ENCODE assay signal across 16 cellular contexts in the genomic region with DNA sequence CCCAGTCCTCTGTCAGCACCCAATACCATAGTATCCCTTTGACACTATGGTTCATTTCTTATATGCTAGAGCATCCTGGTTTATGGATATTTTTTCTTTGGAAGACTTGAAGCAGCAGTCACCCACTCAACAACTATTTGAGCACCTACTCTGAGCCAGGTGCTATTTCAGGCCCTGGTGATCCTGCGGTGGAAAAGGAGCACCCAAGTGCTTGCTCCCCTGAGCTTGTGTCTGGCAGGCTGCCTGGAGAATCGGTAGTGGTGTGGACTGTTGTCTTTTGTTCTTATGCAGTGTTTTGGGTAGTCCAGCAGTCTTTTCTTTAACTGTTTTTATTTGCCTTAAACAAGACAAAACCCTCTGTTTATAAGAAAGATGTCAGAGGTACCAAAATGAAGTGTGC. TPM values are rescaled to one million over a fixed set of nuclear protein-coding genes. Genes with fewer than 3 reads are reported as not detected.
DNase-seq lines count a peak whose midpoint lies in the region; ATAC-seq lines count a peak whose summit lies in the region.
"Had no signal": no experiment of that assay in that cellular context is flagged by ENCODE, and none has a peak within 500 bp of the region (broad histone marks: within the 10 kb centered on the region; RNA-seq: fewer than 3 reads in every experiment).

No MANE protein-coding gene starts in this region.

- H3K9me3 Mint-ChIP-seq in activated T-cell treated with anti-CD3 and anti-CD28 coated beads, Interleukin-2, amount 50 U/mL, for 24 hours: no peaks in the 10 kb centered on the region
- H3K9me3 Mint-ChIP-seq in activated naive CD8-positive, alpha-beta T cell treated with anti-CD3 and anti-CD28 coated beads, Interleukin-2, amount 10 ng/mL, durations not matched to agents 7 days and 5 days: no peaks in the 10 kb centered on the region

- H3K27ac Mint-ChIP-seq in activated T-cell treated with anti-CD3 and anti-CD28 coated beads, Interleukin-2, amount 50 U/mL, for 24 hours: peak overlapping the region; percentile 93
- H3K27ac Mint-ChIP-seq in activated naive CD8-positive, alpha-beta T cell treated with anti-CD3 and anti-CD28 coated beads, Interleukin-2, amount 10 ng/mL, durations not matched to agents 7 days and 5 days: peak overlapping the region; percentile 75

- no peaks in the 10 kb centered on the region for H3K27me3 Mint-ChIP-seq in activated T-cell treated with anti-CD3 and anti-CD28 coated beads, Interleukin-2, amount 50 U/mL, for 24 hours
- H3K27me3 Mint-ChIP-seq in activated naive CD8-positive, alpha-beta T cell treated with anti-CD3 and anti-CD28 coated beads, Interleukin-2, amount 10 ng/mL, durations not matched to agents 7 days and 5 days: no peaks in the 10 kb centered on the region

- H3K14ac ChIP-seq in trophoblast cell (ENCODE audit: low read length) (no peak overlapping the region), neuronal stem cell (ENCODE audit: low read length) (no peak overlapping the region)

- H3K9ac ChIP-seq in trophoblast cell (ENCODE audit: low read length) (no peak overlapping the region), neuronal stem cell (ENCODE audit: low read depth, low read length, poor library complexity) (no peak overlapping the region)

- H3K36me3 Mint-ChIP-seq in activated T-cell treated with anti-CD3 and anti-CD28 coated beads, Interleukin-2, amount 50 U/mL, for 24 hours (ENCODE audit: low read depth): peaks cover 78% of the 10 kb centered on the region
- peaks cover 21% of the 10 kb centered on the region for H3K36me3 Mint-ChIP-seq in activated naive CD8-positive, alpha-beta T cell treated with anti-CD3 and anti-CD28 coated beads, Interleukin-2, amount 10 ng/mL, durations not matched to agents 7 days and 5 days

- POLR2A ChIA-PET in activated naive CD8-positive, alpha-beta T cell treated with anti-CD3 and anti-CD28 coated beads, Interleukin-2, amount 10 ng/mL, durations not matched to agents 7 days and 5 days (lab: Charles Lee): interaction anchor here (1.2 to 2.5 kb wide), 3 partner anchors 10 to 28 kb away, joined by 3 to 9 read pairs (median 3); no protein-coding TSS in a partner anchor

- H2BK120ac ChIP-seq in trophoblast cell (ENCODE audit: insufficient read depth, low read length, poor library complexity): no peak overlapping the region
- no peak overlapping the region for H2BK120ac ChIP-seq in neuronal stem cell (ENCODE audit: low read depth, low read length)

- peaks cover 8% of the 10 kb centered on the region for H3K79me2 ChIP-seq in trophoblast cell (ENCODE audit: control insufficient read depth, insufficient read depth, low read length, poor library complexity)

- H2AK5ac ChIP-seq in trophoblast cell (ENCODE audit: low read length) (no peak overlapping the region), neuronal stem cell (ENCODE audit: low read depth, low read length) (no peak overlapping the region)

- no peaks in the 10 kb centered on the region for H3K9me3 ChIP-seq in trophoblast cell (ENCODE audit: insufficient read depth, low read depth, low read length)
- H3K9me3 ChIP-seq in neuronal stem cell (replicated peaks in 1 of 2; ENCODE audit: control insufficient read depth in 2 of 2, insufficient read depth in 1 of 2, low read depth in 1 of 2, low read length in 2 of 2): no peaks in the 10 kb centered on the region
- H3K9me3 ChIP-seq: psoas muscle had no signal

- H2BK12ac ChIP-seq in trophoblast cell (ENCODE audit: low read length) (no peak overlapping the region), neuronal stem cell (ENCODE audit: low read length) (no peak overlapping the region)

- H3K4me2 ChIP-seq in trophoblast cell (ENCODE audit: low read length) (no peak overlapping the region), neuronal stem cell (ENCODE audit: insufficient read depth, low read length, poor library complexity, severe bottlenecking) (no peak overlapping the region)

- H3K4ac ChIP-seq in trophoblast cell (ENCODE audit: low read depth, low read length) (peak overlapping the region; percentile 23), neuronal stem cell (ENCODE audit: low read length) (no peak overlapping the region)

- no peak overlapping the region for H3K18ac ChIP-seq in trophoblast cell (ENCODE audit: low read length)
- H3K18ac ChIP-seq in neuronal stem cell (ENCODE audit: low read length): no peak overlapping the region

- H2BK5ac ChIP-seq in trophoblast cell (ENCODE audit: low read depth, low read length, poor library complexity): no peak overlapping the region
- no peak overlapping the region for H2BK5ac ChIP-seq in neuronal stem cell (ENCODE audit: low read length)

- H3K23ac ChIP-seq in trophoblast cell (ENCODE audit: low read length) (no peak overlapping the region), neuronal stem cell (ENCODE audit: low read depth, low read length, poor library complexity) (no peak overlapping the region)

- no peak overlapping the region for H4K91ac ChIP-seq in trophoblast cell (ENCODE audit: low read depth, low read length)
- no peak overlapping the region for H4K91ac ChIP-seq in neuronal stem cell (ENCODE audit: low read depth, low read length, poor library complexity)

- H4K8ac ChIP-seq in trophoblast cell (ENCODE audit: low read depth, low read length) (no peak overlapping the region), neuronal stem cell (ENCODE audit: low read depth, low read length) (no peak overlapping the region)

- H3K4me3 ChIP-seq in trophoblast cell (ENCODE audit: low read depth, low read length): no peak overlapping the region
- no peak overlapping the region for H3K4me3 ChIP-seq in neuronal stem cell (ENCODE audit: low read length in 2 of 2)
- H3K4me3 ChIP-seq: psoas muscle had no signal

- no peak overlapping the region for H4K12ac ChIP-seq in trophoblast cell (ENCODE audit: low read depth, low read length)

- no CpG with 5 or more reads among the region's 2 CpGs for WGBS in trophoblast cell (ENCODE audit: extremely low coverage, insufficient coverage, insufficient read length)
- no CpG with 5 or more reads among the region's 2 CpGs for WGBS in neuronal stem cell (ENCODE audit: extremely low coverage in 2 of 2, insufficient read length in 2 of 2, insufficient replicate concordance in 1 of 2), 2 donors

- H3K27ac ChIP-seq in trophoblast cell (ENCODE audit: low read depth, low read length) (no peak overlapping the region), neuronal stem cell (replicated peaks; ENCODE audit: low read length) (no peak overlapping the region)

- H2BK15ac ChIP-seq in neuronal stem cell (ENCODE audit: low read length): no peak overlapping the region

- H3K4me1 Mint-ChIP-seq in activated T-cell treated with anti-CD3 and anti-CD28 coated beads, Interleukin-2, amount 50 U/mL, for 24 hours (ENCODE audit: low read depth): peaks cover 95% of the 10 kb centered on the region
- H3K4me1 Mint-ChIP-seq in activated naive CD8-positive, alpha-beta T cell treated with anti-CD3 and anti-CD28 coated beads, Interleukin-2, amount 10 ng/mL, durations not matched to agents 7 days and 5 days: peaks cover 76% of the 10 kb centered on the region

- peaks cover 2 to 6% of the 10 kb centered on the region in 2 experiments for H3K36me3 ChIP-seq in trophoblast cell (ENCODE audit: control insufficient read depth in 1 of 2, insufficient read depth in 2 of 2, low read length in 2 of 2)
- peaks cover 0 to 36% of the 10 kb centered on the region in 2 donors for H3K36me3 ChIP-seq in neuronal stem cell (replicated peaks in 1 of 2; ENCODE audit: control insufficient read depth in 2 of 2, insufficient read depth in 2 of 2, low read length in 2 of 2)

- H3K4me1 ChIP-seq in trophoblast cell (ENCODE audit: control insufficient read depth in 1 of 2, insufficient read depth in 2 of 2, low read length in 2 of 2): peaks cover 2 to 4% of the 10 kb centered on the region in 2 experiments
- H3K4me1 ChIP-seq in neuronal stem cell (ENCODE audit: control insufficient read depth in 2 of 2, insufficient read depth in 1 of 2, low read depth in 1 of 2, low read length in 2 of 2): peaks cover 11 to 12% of the 10 kb centered on the region in 2 donors

- ATAC-seq in activated naive CD8-positive, alpha-beta T cell treated with anti-CD3 and anti-CD28 coated beads, Interleukin-2, amount 10 ng/mL, durations not matched to agents 7 days and 5 days (ENCODE audit: low read depth): no peak
- ATAC-seq in HG03378 (IDR thresholded peaks at IDR 0.05; ENCODE audit: unreplicated experiment): no peak
- ATAC-seq: Panc1, psoas muscle had no signal

- H3K79me1 ChIP-seq in trophoblast cell (ENCODE audit: low read length) (no peaks in the 10 kb centered on the region), neuronal stem cell (ENCODE audit: low read depth, low read length) (peaks cover 7% of the 10 kb centered on the region)

- peak; percentile 27 for DNase-seq in activated T-cell treated with anti-CD3 and anti-CD28 coated beads, Interleukin-2, amount 50 U/mL, for 24 hours
- DNase-seq in activated T-cell treated with anti-CD3 and anti-CD28 coated beads, Interleukin-2, amount 50 U/mL, for 1 hour: no peak
- peak; percentile 30 for DNase-seq in NCI-H1105 (lab: John Stamatoyannopoulos, UW)
- DNase-seq in activated naive CD8-positive, alpha-beta T cell treated with anti-CD3 and anti-CD28 coated beads, Interleukin-2, amount 10 ng/mL, durations not matched to agents 7 days and 5 days: no peak
- no peak for DNase-seq in trophoblast cell
- DNase-seq in NCI-H774 (lab: John Stamatoyannopoulos, UW): no peak
- DNase-seq in neuronal stem cell (ENCODE audit: low spot score): no peak
- DNase-seq: DMS53; effector CD8-positive, alpha-beta T cell; foreskin fibroblast; HCEC 1CT; psoas muscle; T-helper 9 cell had no signal

- H2AFZ ChIP-seq in trophoblast cell (ENCODE audit: insufficient read depth, low read length, poor library complexity): no peak overlapping the region
- H2AFZ ChIP-seq in neuronal stem cell (ENCODE audit: low read length): no peak overlapping the region

- H3K27me3 ChIP-seq in trophoblast cell (ENCODE audit: insufficient read depth, low read length) (no peaks in the 10 kb centered on the region), neuronal stem cell (ENCODE audit: control insufficient read depth in 3 of 3, insufficient read depth in 3 of 3, low read depth in 1 of 3, low read length in 3 of 3) (peaks cover 0 to 1% (median 0%) of the 10 kb centered on the region in 3 experiments)

- H3K4me3 Mint-ChIP-seq in activated T-cell treated with anti-CD3 and anti-CD28 coated beads, Interleukin-2, amount 50 U/mL, for 24 hours: no peak overlapping the region
- no peak overlapping the region for H3K4me3 Mint-ChIP-seq in activated naive CD8-positive, alpha-beta T cell treated with anti-CD3 and anti-CD28 coated beads, Interleukin-2, amount 10 ng/mL, durations not matched to agents 7 days and 5 days
- H3K4me3 Mint-ChIP-seq: brain had no signal

RNA-seq across cellular contexts. Expression of a gene that starts 28.9 kb away (rescaled TPM):
- total RNA-seq in activated naive CD8-positive, alpha-beta T cell treated with anti-CD3 and anti-CD28 coated beads, Interleukin-2, amount 10 ng/mL, durations not matched to agents 7 days and 5 days: 10 to 100 TPM; 69.6 to 70.0 TPM
- 48.7 and 51.4 TPM in 2 replicates for polyA plus RNA-seq in trophoblast cell (2013)
- 37.1 TPM for polyA plus RNA-seq in neuronal stem cell (2013, experiment 1 of 2)
- polyA plus RNA-seq in neuronal stem cell (2013, experiment 2 of 2): 37.6 TPM

Comparison
In these comparisons a context has a peak if more than half of its experiments do, and no peak if none do; other contexts are left out.
1. DNase-seq: peak in activated T-cell treated with anti-CD3 and anti-CD28 coated beads, Interleukin-2, amount 50 U/mL, for 24 hours (single experiment) and NCI-H1105 (single experiment); none in activated T-cell treated with anti-CD3 and anti-CD28 coated beads, Interleukin-2, amount 50 U/mL, for 1 hour (single experiment), activated naive CD8-positive, alpha-beta T cell treated with anti-CD3 and anti-CD28 coated beads, Interleukin-2, amount 10 ng/mL, durations not matched to agents 7 days and 5 days (single experiment), trophoblast cell (0 of 2), NCI-H774 (single experiment) and neuronal stem cell (single experiment).